Comparison of ENCODE assay signal across 8 cellular contexts in the genomic region with DNA sequence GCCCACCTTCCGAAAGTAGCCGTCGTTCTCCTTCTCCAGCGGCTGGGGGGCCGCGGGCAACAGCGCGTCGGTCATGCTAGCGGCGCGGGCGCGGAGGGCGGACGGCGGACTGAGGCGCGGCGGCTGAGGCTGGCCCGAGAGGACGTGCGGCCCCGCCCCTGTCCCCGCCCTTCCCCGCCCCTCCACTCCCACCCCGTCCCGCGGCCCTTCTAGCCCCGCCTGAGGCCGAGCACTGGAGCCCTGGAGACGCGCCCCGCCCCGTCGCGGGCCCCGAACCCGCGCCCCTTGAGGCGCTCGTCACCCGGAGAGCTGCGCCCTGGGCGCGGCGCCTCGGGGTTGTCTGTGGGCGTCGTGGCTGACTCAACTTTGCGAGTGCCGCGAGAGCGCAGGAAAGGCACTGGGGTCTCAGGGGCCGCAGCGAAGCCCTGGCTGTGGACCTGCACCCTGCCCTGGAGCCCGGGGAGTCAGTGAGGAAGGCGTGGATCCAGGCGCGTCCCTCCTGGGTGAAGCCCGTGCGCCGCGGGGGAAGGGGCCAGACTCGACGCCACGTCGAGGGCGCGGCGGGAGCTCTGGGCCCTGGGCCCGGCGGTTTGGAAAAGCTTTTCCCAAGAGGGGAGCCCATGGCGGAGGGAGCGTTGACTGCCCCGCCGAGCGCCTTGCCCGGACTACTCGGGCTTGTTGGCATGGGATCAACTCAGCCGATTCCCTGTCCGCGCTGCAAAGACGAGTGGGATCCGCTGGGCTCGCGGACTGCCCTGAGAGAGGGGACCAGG. TPM values are rescaled to one million over a fixed set of nuclear protein-coding genes. Genes with fewer than 3 reads are reported as not detected.
DNase-seq lines count a peak whose midpoint lies in the region; ATAC-seq lines count a peak whose summit lies in the region.

RHPN2 (minus strand) TSS at position 111 of the 773 bp plus-strand sequence; CDS start at position 75, 36 bp downstream.

- H3K4me3 ChIP-seq in effector memory CD4-positive, alpha-beta T cell (ENCODE audit: insufficient read depth, low read depth, low read length, poor library complexity, severe bottlenecking): peak within 1 kb of the TSS; percentile 17
- H3K4me3 ChIP-seq in mesodermal cell (ENCODE audit: extremely low read depth, insufficient read depth, low read length, poor library complexity, severe bottlenecking): peak within 1 kb of the TSS; percentile 53

- H3K36me3 ChIP-seq in effector memory CD4-positive, alpha-beta T cell (ENCODE audit: control insufficient read depth, insufficient read depth, low read length): no peaks in the 10 kb centered on the region
- H3K36me3 ChIP-seq in mesodermal cell (ENCODE audit: control insufficient read depth, insufficient read depth, low read length): no peaks in the 10 kb centered on the region

- no peak within 1 kb of the TSS for H3K27ac ChIP-seq in effector memory CD4-positive, alpha-beta T cell (ENCODE audit: insufficient read depth, low read length, poor library complexity, severe bottlenecking)
- H3K27ac ChIP-seq in mesodermal cell (ENCODE audit: low read depth, low read length, severe bottlenecking): no peak within 1 kb of the TSS

- H3K27me3 ChIP-seq in effector memory CD4-positive, alpha-beta T cell (replicated peaks; ENCODE audit: control insufficient read depth, insufficient read depth, low read length, poor library complexity, severe bottlenecking): peaks cover 12% of the 10 kb centered on the region

- ATAC-seq in HG02885 (IDR thresholded peaks at IDR 0.05; ENCODE audit: poor library complexity, unreplicated experiment): peak; percentile 82

- H3K4me1 ChIP-seq in effector memory CD4-positive, alpha-beta T cell (ENCODE audit: control insufficient read depth, insufficient read depth, low read length, poor library complexity, severe bottlenecking): peaks cover 13% of the 10 kb centered on the region
- peaks cover 4% of the 10 kb centered on the region for H3K4me1 ChIP-seq in mesodermal cell (ENCODE audit: control insufficient read depth, insufficient read depth, low read length, poor library complexity, severe bottlenecking)

- H3K9me3 ChIP-seq in effector memory CD4-positive, alpha-beta T cell (ENCODE audit: control insufficient read depth, low read length): no peaks in the 10 kb centered on the region
- H3K9me3 ChIP-seq in mesodermal cell (ENCODE audit: control insufficient read depth, low read length): no peaks in the 10 kb centered on the region

- 11 to 12% methylated on average over 55 to 56 of the region's 87 CpGs for WGBS in mesodermal cell (ENCODE audit: insufficient coverage in 2 of 2), 2 experiments

- DNase-seq in NCI-H1092 treated with DMSO at 0.1 percent for 48 hours (lab: John Stamatoyannopoulos, UW) (peak; percentile 8), NCI-H1092 (lab: John Stamatoyannopoulos, UW) (no peak), NCI-H446 (lab: John Stamatoyannopoulos, UW) (peak; percentile 49 to 82)
- peak; percentile 18 for DNase-seq in activated CD4-positive, alpha-beta T cell treated with anti-CD3 and anti-CD28 coated beads, Interleukin-2, amount 50 U/mL, for 1 hour
- no peak for DNase-seq in effector memory CD4-positive, alpha-beta T cell
- DNase-seq in stimulated activated CD8-positive, alpha-beta memory T cell treated with anti-CD3 and anti-CD28 coated beads, Interleukin-4, amount 100 ng/mL, for 48 hours: peak; percentile 80

RNA-seq across cellular contexts. Expression of gene RHPN2, which starts in this region (rescaled TPM):
- 8.8 TPM for polyA plus RNA-seq in mesodermal cell (2013, experiment 1 of 2)
- polyA plus RNA-seq in mesodermal cell (2013, experiment 2 of 2): 9.9 TPM

Comparison
In these comparisons a context has a peak if more than half of its experiments do, and no peak if none do; other contexts are left out.
1. DNase-seq: peak in NCI-H1092 treated with DMSO at 0.1 percent for 48 hours (single experiment), NCI-H446 (2 of 2), activated CD4-positive, alpha-beta T cell treated with anti-CD3 and anti-CD28 coated beads, Interleukin-2, amount 50 U/mL, for 1 hour (single experiment) and stimulated activated CD8-positive, alpha-beta memory T cell treated with anti-CD3 and anti-CD28 coated beads, Interleukin-4, amount 100 ng/mL, for 48 hours (single experiment); none in NCI-H1092 (single experiment) and effector memory CD4-positive, alpha-beta T cell (0 of 3).